In the genomic region with DNA sequence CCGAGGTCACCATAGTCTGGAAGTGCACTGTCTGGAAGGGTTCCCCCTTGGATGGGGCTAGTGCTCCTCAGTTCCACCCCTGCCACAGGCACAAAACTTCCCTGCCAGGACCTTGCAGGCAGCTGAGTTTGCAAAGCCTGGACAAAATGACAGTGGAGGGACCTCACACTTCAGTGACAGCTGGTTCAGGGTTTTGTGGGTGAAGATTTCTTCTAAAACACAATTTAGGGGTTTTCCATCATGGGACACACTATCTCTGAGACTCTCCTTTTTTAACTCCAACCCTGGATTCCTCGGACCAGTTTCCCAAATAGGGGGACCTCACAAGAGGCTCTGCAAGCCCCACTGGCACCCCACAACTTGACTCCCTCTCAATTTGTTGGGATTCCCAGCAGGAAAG, we compare ENCODE assay signal across 23 cellular contexts.
"Had no signal": no experiment of that assay in that cellular context is flagged by ENCODE, and none has a peak within 500 bp of the region (broad histone marks: within the 10 kb centered on the region; RNA-seq: fewer than 3 reads in every experiment).

No MANE protein-coding gene starts in this region.

- H3K4me1 ChIP-seq: right lobe of liver had no signal

- H3K27me3 Mint-ChIP-seq: activated CD8-positive, alpha-beta T cell treated with anti-CD3 and anti-CD28 coated beads for 36 hours; activated naive CD4-positive, alpha-beta T cell treated with anti-CD3 and anti-CD28 coated beads, Interleukin-2, amount 50 U/mL, for 24 hours; activated naive CD8-positive, alpha-beta T cell treated with anti-CD3 and anti-CD28 coated beads, Interleukin-2, amount 50 U/mL, for 24 hours; activated T-helper 17 cell treated with anti-CD3 and anti-CD28 coated beads, Interleukin-2, amount 50 U/mL, for 72 hours; stimulated activated naive CD8-positive, alpha-beta T cell treated with anti-CD3 and anti-CD28 coated beads, Interleukin-15, Interleukin-2, amounts not matched to agents 100 ng/mL and 50 ng/mL, for 24 hours had no signal

- H3K4me3 ChIP-seq: esophagus muscularis mucosa, ovary, right lobe of liver, thoracic aorta had no signal

- H3K4me3 Mint-ChIP-seq: activated CD8-positive, alpha-beta T cell treated with anti-CD3 and anti-CD28 coated beads for 36 hours; activated naive CD4-positive, alpha-beta T cell treated with anti-CD3 and anti-CD28 coated beads, Interleukin-2, amount 50 U/mL, for 24 hours; activated naive CD8-positive, alpha-beta T cell treated with anti-CD3 and anti-CD28 coated beads, Interleukin-2, amount 50 U/mL, for 24 hours; activated T-cell treated with anti-CD3 and anti-CD28 coated beads, Interleukin-2, amount 50 U/mL, for 4 hours; activated T-helper 17 cell treated with anti-CD3 and anti-CD28 coated beads, Interleukin-2, amount 50 U/mL, for 72 hours; stimulated activated naive CD8-positive, alpha-beta T cell treated with anti-CD3 and anti-CD28 coated beads, Interleukin-15, Interleukin-2, amounts not matched to agents 100 ng/mL and 50 ng/mL, for 24 hours; WTC11 had no signal

- ATAC-seq: activated CD8-positive, alpha-beta T cell treated with anti-CD3 and anti-CD28 coated beads for 36 hours; activated naive CD8-positive, alpha-beta T cell treated with anti-CD3 and anti-CD28 coated beads, Interleukin-2, amount 50 U/mL, for 24 hours; activated T-cell treated with anti-CD3 and anti-CD28 coated beads, Interleukin-2, amount 50 U/mL, for 4 hours; activated T-helper 17 cell treated with anti-CD3 and anti-CD28 coated beads, Interleukin-2, amount 50 U/mL, for 72 hours; left cardiac atrium; left ventricle myocardium superior; right lobe of liver; WTC11 had no signal

- H3K27ac ChIP-seq: esophagus muscularis mucosa, ovary, right lobe of liver, thoracic aorta had no signal

- DNase-seq: activated CD4-positive, alpha-beta T cell treated with anti-CD3 and anti-CD28 coated beads, Interleukin-2, amount 50 U/mL, for 1 hour; activated CD8-positive, alpha-beta T cell treated with anti-CD3 and anti-CD28 coated beads for 36 hours; activated naive CD8-positive, alpha-beta T cell treated with anti-CD3 and anti-CD28 coated beads, Interleukin-2, amount 50 U/mL, for 24 hours; activated T-cell treated with anti-CD3 and anti-CD28 coated beads, Interleukin-2, amount 50 U/mL, for 4 hours; amygdala; central memory CD4-positive, alpha-beta T cell; dermis blood vessel endothelial cell; effector CD4-positive, alpha-beta T cell; foreskin melanocyte; left cardiac atrium; left ventricle myocardium superior; ovary; right lobe of liver; stimulated activated CD4-positive, alpha-beta T cell treated with anti-CD3 and anti-CD28 coated beads, Interleukin-12 subunit alpha, Interleukin-12 subunit beta, amount 100 ng/mL, for 4 hours; stimulated activated CD4-positive, alpha-beta T cell treated with anti-CD3 and anti-CD28 coated beads, Interleukin-4, amount 100 ng/mL, for 1 hour; trophoblast cell had no signal

- H3K27me3 ChIP-seq: esophagus muscularis mucosa, ovary, right lobe of liver had no signal

- H3K36me3 Mint-ChIP-seq: activated naive CD4-positive, alpha-beta T cell treated with anti-CD3 and anti-CD28 coated beads, Interleukin-2, amount 50 U/mL, for 24 hours; WTC11 had no signal

- H3K27ac Mint-ChIP-seq: activated CD8-positive, alpha-beta T cell treated with anti-CD3 and anti-CD28 coated beads for 36 hours; activated naive CD4-positive, alpha-beta T cell treated with anti-CD3 and anti-CD28 coated beads, Interleukin-2, amount 50 U/mL, for 24 hours; activated naive CD8-positive, alpha-beta T cell treated with anti-CD3 and anti-CD28 coated beads, Interleukin-2, amount 50 U/mL, for 24 hours; activated T-helper 17 cell treated with anti-CD3 and anti-CD28 coated beads, Interleukin-2, amount 50 U/mL, for 72 hours; progenitor cell of endocrine pancreas; stimulated activated naive CD8-positive, alpha-beta T cell treated with anti-CD3 and anti-CD28 coated beads, Interleukin-15, Interleukin-2, amounts not matched to agents 100 ng/mL and 50 ng/mL, for 24 hours; WTC11 had no signal

- H3K4me1 Mint-ChIP-seq: WTC11 had no signal

- H3K9me3 Mint-ChIP-seq: activated CD8-positive, alpha-beta T cell treated with anti-CD3 and anti-CD28 coated beads for 36 hours; activated naive CD4-positive, alpha-beta T cell treated with anti-CD3 and anti-CD28 coated beads, Interleukin-2, amount 50 U/mL, for 24 hours; activated naive CD8-positive, alpha-beta T cell treated with anti-CD3 and anti-CD28 coated beads, Interleukin-2, amount 50 U/mL, for 24 hours; activated T-cell treated with anti-CD3 and anti-CD28 coated beads, Interleukin-2, amount 50 U/mL, for 4 hours; activated T-helper 17 cell treated with anti-CD3 and anti-CD28 coated beads, Interleukin-2, amount 50 U/mL, for 72 hours; stimulated activated naive CD8-positive, alpha-beta T cell treated with anti-CD3 and anti-CD28 coated beads, Interleukin-15, Interleukin-2, amounts not matched to agents 100 ng/mL and 50 ng/mL, for 24 hours; WTC11 had no signal
